10 cellular contexts compared by ENCODE assay signal in the genomic region with DNA sequence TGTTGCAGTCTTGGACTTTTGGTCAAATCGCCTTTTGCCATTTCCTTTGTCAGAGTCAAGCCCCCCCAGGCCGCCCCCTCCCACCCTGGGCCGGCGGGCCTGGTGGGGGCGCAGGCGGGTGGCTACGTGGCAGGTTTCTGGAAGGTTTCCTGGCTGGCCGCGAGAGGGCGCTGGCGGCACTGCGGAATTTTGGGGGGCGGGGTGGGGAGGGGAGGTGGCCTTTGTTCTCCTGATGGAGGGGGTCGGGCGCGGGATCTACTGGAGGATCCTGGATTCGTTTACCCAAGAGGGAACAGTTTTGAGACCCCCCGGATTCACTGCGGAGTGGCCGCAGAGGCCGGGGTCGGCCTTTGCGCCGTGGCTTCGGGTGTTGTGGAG. TPM values are rescaled to one million over a fixed set of nuclear protein-coding genes. Genes with fewer than 3 reads are reported as not detected.
DNase-seq lines count a peak whose midpoint lies in the region; ATAC-seq and TF ChIP-seq lines count a peak whose summit lies in the region.
"Had no signal": no experiment of that assay in that cellular context is flagged by ENCODE, and none has a peak within 500 bp of the region (broad histone marks: within the 10 kb centered on the region; RNA-seq: fewer than 3 reads in every experiment).

No MANE protein-coding gene starts in this region.

- TF ChIP-seq CTCF in GM23338 (conservative IDR thresholded peaks at IDR 0.05; ENCODE audit: low read depth in 2 of 2), result peak; percentile 17 to 22; a peak in 2 of 4 replicates
- peak; percentile 54 for TF ChIP-seq CTCF in astrocyte of the cerebellum (IDR thresholded peaks at IDR 0.05; ENCODE audit: low read depth, low read length, missing control alignments)
- TF ChIP-seq CTCF in left ventricle myocardium inferior (IDR thresholded peaks at IDR 0.05; ENCODE audit: borderline replicate concordance), result peak; percentile 35
- peak in 1 of 2 donors; percentile 42 for TF ChIP-seq CTCF in suprapubic skin (IDR thresholded peaks at IDR 0.05)

- no peaks in the 10 kb centered on the region for H3F3A ChIP-seq in GM23338 (replicated peaks; ENCODE audit: low read depth)

- TF ChIP-seq POLR2A in suprapubic skin (IDR thresholded peaks at IDR 0.05), result no peak

- intact Hi-C loops in left ventricle myocardium inferior (cut with micrococcal nuclease), result no loop called here

- H3K36me3 ChIP-seq in GM23338 (ENCODE audit: insufficient read depth), result no peaks in the 10 kb centered on the region
- H3K36me3 ChIP-seq in left ventricle myocardium inferior, result no peaks in the 10 kb centered on the region
- no peaks in the 10 kb centered on the region for H3K36me3 ChIP-seq in suprapubic skin

- H3K27me3 ChIP-seq in GM23338 (ENCODE audit: insufficient read depth), result no peaks in the 10 kb centered on the region
- peaks cover 97% of the 10 kb centered on the region for H3K27me3 ChIP-seq in left ventricle myocardium inferior (ENCODE audit: low read depth)
- H3K27me3 ChIP-seq in suprapubic skin, result peaks cover 40% of the 10 kb centered on the region

- H3K9me2 ChIP-seq in GM23338 (ENCODE audit: insufficient read depth), result no peaks in the 10 kb centered on the region

- H3K4me3 ChIP-seq in GM23338, result no peak overlapping the region
- peak overlapping the region; percentile 83 for H3K4me3 ChIP-seq in astrocyte of the cerebellum (ENCODE audit: low read depth, low read length)
- H3K4me3 ChIP-seq in left ventricle myocardium inferior, result peak overlapping the region; percentile 56
- H3K4me3 ChIP-seq in suprapubic skin, result peak overlapping the region; percentile 43
- H3K4me3 ChIP-seq: lung had no signal

- no peaks in the 10 kb centered on the region for H3K79me2 ChIP-seq in GM23338 (replicated peaks; ENCODE audit: insufficient read depth)

- no peak overlapping the region for H2AFZ ChIP-seq in GM23338

- no peak overlapping the region for H3K4me2 ChIP-seq in GM23338

- H3K4me3 Mint-ChIP-seq in GM23338, result no peak overlapping the region

- H3K4me1 Mint-ChIP-seq in GM23338, result peaks cover 25% of the 10 kb centered on the region

- peaks cover 7% of the 10 kb centered on the region for H3K9me3 ChIP-seq in left ventricle myocardium inferior (replicated peaks)
- H3K9me3 ChIP-seq in suprapubic skin, result no peaks in the 10 kb centered on the region

- DNase-seq in GM23338 (ENCODE audit: low spot score) (no peak), astrocyte of the cerebellum (ENCODE audit: low read depth) (no peak), left ventricle myocardium inferior (no peak), suprapubic skin (ENCODE audit: low spot score in 2 of 2) (no peak), GM19240 (ENCODE audit: insufficient read length, low spot score) (no peak)
- DNase-seq: NCI-H2081 had no signal

- H3K27ac Mint-ChIP-seq in GM23338, result no peak overlapping the region

- no peak for ATAC-seq in GM23338
- ATAC-seq in HG03280 (IDR thresholded peaks at IDR 0.05; ENCODE audit: unreplicated experiment), result no peak
- ATAC-seq in HG02884 (IDR thresholded peaks at IDR 0.05; ENCODE audit: unreplicated experiment), result no peak
- ATAC-seq: SK-N-SH treated with all-trans-retinoic acid at 6 μM for 48 hours had no signal

- peaks cover 21% of the 10 kb centered on the region for H3K36me3 Mint-ChIP-seq in GM23338 (ENCODE audit: low read depth)

- WGBS in suprapubic skin, result 42% methylated on average over 17 of the region's 25 CpGs

- H3K9me3 Mint-ChIP-seq in GM23338, result peaks cover 31% of the 10 kb centered on the region

- no peak for TF ChIP-seq EP300 in suprapubic skin (IDR thresholded peaks at IDR 0.05)

- in situ Hi-C loops in astrocyte of the cerebellum (cut with HindIII; ENCODE audit: low sequenced_read_pairs), result no loop called here

- H3K27ac ChIP-seq in GM23338 (ENCODE audit: low read depth) (no peak overlapping the region), left ventricle myocardium inferior (replicated peaks) (peak overlapping the region; percentile 51), suprapubic skin (peak overlapping the region; percentile 59)

- H4K20me1 ChIP-seq in GM23338 (replicated peaks; ENCODE audit: insufficient read depth), result no peaks in the 10 kb centered on the region

- peaks cover 12% of the 10 kb centered on the region for H3K27me3 Mint-ChIP-seq in GM23338 (ENCODE audit: insufficient read depth, low read depth, poor library complexity)

- H3K4me1 ChIP-seq in GM23338 (ENCODE audit: insufficient read depth) (no peaks in the 10 kb centered on the region; the same call in none of the 2 replicates), left ventricle myocardium inferior (peaks cover 4% of the 10 kb centered on the region), suprapubic skin (peaks cover 7% of the 10 kb centered on the region)

TF ChIP-seq in GM23338, 12 proteins besides CTCF, POLR2A, EP300 and RAD21 (continues in another document):
- TF ChIP-seq ZNF114 (CRISPR knock-in tag; IDR thresholded peaks at IDR 0.05) (no peak), POLR2AphosphoS5 (IDR thresholded peaks at IDR 0.05; ENCODE audit: low read depth) (no peak), JUNB (IDR thresholded peaks at IDR 0.05; ENCODE audit: unreplicated experiment) (no peak), NANOG (IDR thresholded peaks at IDR 0.05; ENCODE audit: borderline replicate concordance) (no peak), EZH2phosphoT487 (IDR thresholded peaks at IDR 0.05; ENCODE audit: unreplicated experiment) (no peak), ZNF331 (CRISPR knock-in tag; IDR thresholded peaks at IDR 0.05; ENCODE audit: low read depth) (no peak), CREB1 (CRISPR knock-in tag; IDR thresholded peaks at IDR 0.05; ENCODE audit: low read depth) (no peak)
- TF ChIP-seq, protein P1, sequence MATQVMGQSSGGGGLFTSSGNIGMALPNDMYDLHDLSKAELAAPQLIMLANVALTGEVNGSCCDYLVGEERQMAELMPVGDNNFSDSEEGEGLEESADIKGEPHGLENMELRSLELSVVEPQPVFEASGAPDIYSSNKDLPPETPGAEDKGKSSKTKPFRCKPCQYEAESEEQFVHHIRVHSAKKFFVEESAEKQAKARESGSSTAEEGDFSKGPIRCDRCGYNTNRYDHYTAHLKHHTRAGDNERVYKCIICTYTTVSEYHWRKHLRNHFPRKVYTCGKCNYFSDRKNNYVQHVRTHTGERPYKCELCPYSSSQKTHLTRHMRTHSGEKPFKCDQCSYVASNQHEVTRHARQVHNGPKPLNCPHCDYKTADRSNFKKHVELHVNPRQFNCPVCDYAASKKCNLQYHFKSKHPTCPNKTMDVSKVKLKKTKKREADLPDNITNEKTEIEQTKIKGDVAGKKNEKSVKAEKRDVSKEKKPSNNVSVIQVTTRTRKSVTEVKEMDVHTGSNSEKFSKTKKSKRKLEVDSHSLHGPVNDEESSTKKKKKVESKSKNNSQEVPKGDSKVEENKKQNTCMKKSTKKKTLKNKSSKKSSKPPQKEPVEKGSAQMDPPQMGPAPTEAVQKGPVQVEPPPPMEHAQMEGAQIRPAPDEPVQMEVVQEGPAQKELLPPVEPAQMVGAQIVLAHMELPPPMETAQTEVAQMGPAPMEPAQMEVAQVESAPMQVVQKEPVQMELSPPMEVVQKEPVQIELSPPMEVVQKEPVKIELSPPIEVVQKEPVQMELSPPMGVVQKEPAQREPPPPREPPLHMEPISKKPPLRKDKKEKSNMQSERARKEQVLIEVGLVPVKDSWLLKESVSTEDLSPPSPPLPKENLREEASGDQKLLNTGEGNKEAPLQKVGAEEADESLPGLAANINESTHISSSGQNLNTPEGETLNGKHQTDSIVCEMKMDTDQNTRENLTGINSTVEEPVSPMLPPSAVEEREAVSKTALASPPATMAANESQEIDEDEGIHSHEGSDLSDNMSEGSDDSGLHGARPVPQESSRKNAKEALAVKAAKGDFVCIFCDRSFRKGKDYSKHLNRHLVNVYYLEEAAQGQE (IDR thresholded peaks at IDR 0.05; ENCODE audit: unreplicated experiment), result no peak

RNA-seq across cellular contexts. Expression of a gene that starts 1.2 kb away (rescaled TPM):
- not detected in 2 replicates for total RNA-seq in GM23338 (2014; rRNA removed; shearing (Covaris generic))
- not detected in 2 replicates for polyA plus RNA-seq in GM23338 (2016; fragmentation: Nextera tagmentation; extraction: Ambion mirVana)
- total RNA-seq in left ventricle myocardium inferior (17.5 TPM), suprapubic skin (10 to 100 TPM in 2 of 4 donors, 1 to 10 TPM in 2; 5.0 to 28.9 (median 10.2) TPM)
